Comparison of ENCODE assay signal across 22 cellular contexts in genomic region chr1:187054862-187055757, GRCh38.
"Had no signal": no experiment of that assay in that cellular context is flagged by ENCODE, and none has a peak within 500 bp of the region (broad histone marks: within the 10 kb centered on the region; RNA-seq: fewer than 3 reads in every experiment).

No MANE protein-coding gene starts in this region.

- H3K27ac ChIP-seq: neutrophil, tibial nerve, vagina had no signal

- H3K9me3 Mint-ChIP-seq: activated T-helper 17 cell treated with anti-CD3 and anti-CD28 coated beads, Interleukin-2, amount 50 U/mL, for 72 hours; dendritic cell treated with granulocyte-macrophage colony-stimulating factor and Interleukin-4, amounts not matched to agents 40 ng/mL and 50 ng/mL, for 4 days; natural killer cell had no signal

- H3K36me3 Mint-ChIP-seq: natural killer cell had no signal

- H3K4me1 ChIP-seq: vagina had no signal

- H3K9me3 ChIP-seq: neutrophil, tibial nerve, vagina had no signal

- H3K27me3 ChIP-seq: neutrophil, tibial nerve, vagina had no signal

- DNase-seq: activated CD4-positive, alpha-beta T cell treated with anti-CD3 and anti-CD28 coated beads, Interleukin-2, amount 50 U/mL, for 1 hour; activated naive CD4-positive, alpha-beta T cell treated with Interleukin-2 at 50 U/mL for 16 hours; aorta; cerebellar nuclear complex; effector memory CD4-positive, alpha-beta T cell; head of caudate nucleus; kidney glomerular epithelial cell; left ventricle myocardium superior; mesenchymal stem cell; natural killer cell; posterior cingulate gyrus; retina; stimulated activated CD4-positive, alpha-beta T cell treated with anti-CD3 and anti-CD28 coated beads, Interleukin-15, amount 100 ng/mL, for 24 hours; stimulated activated CD4-positive, alpha-beta T cell treated with anti-CD3 and anti-CD28 coated beads, Interleukin-4, amount 100 ng/mL, for 24 hours; stimulated activated naive CD4-positive, alpha-beta T cell treated with Interleukin-2 at 50 U/mL for 16 hours; substantia nigra had no signal

- H3K27ac Mint-ChIP-seq: activated T-helper 17 cell treated with anti-CD3 and anti-CD28 coated beads, Interleukin-2, amount 50 U/mL, for 72 hours; dendritic cell treated with granulocyte-macrophage colony-stimulating factor and Interleukin-4, amounts not matched to agents 40 ng/mL and 50 ng/mL, for 4 days; natural killer cell had no signal

- H3K27me3 Mint-ChIP-seq: activated T-helper 17 cell treated with anti-CD3 and anti-CD28 coated beads, Interleukin-2, amount 50 U/mL, for 72 hours; dendritic cell treated with granulocyte-macrophage colony-stimulating factor and Interleukin-4, amounts not matched to agents 40 ng/mL and 50 ng/mL, for 4 days had no signal

- H3K4me3 ChIP-seq: tibial nerve, vagina had no signal

- H3K36me3 ChIP-seq: neutrophil, tibial nerve, vagina had no signal

- H3K4me1 Mint-ChIP-seq: activated T-helper 17 cell treated with anti-CD3 and anti-CD28 coated beads, Interleukin-2, amount 50 U/mL, for 72 hours; natural killer cell had no signal

- ATAC-seq: activated CD4-positive, CD25-positive, alpha-beta regulatory T cell treated with anti-CD3 and anti-CD28 coated beads, Interleukin-2, amount 50 U/mL, for 24 hours; activated T-helper 17 cell treated with anti-CD3 and anti-CD28 coated beads, Interleukin-2, amount 50 U/mL, for 72 hours; left ventricle myocardium superior; natural killer cell had no signal

- H3K4me3 Mint-ChIP-seq: activated T-helper 17 cell treated with anti-CD3 and anti-CD28 coated beads, Interleukin-2, amount 50 U/mL, for 72 hours; dendritic cell treated with granulocyte-macrophage colony-stimulating factor and Interleukin-4, amounts not matched to agents 40 ng/mL and 50 ng/mL, for 4 days; natural killer cell had no signal
